Comparison of ENCODE assay signal across 1 cellular context in genomic region chrX:115234220-115234557, GRCh38.
TF ChIP-seq lines count a peak whose summit lies in the region.

No MANE protein-coding gene starts in this region.

TF ChIP-seq in SK-N-SH, 30 proteins besides CTCF, POLR2A, EP300 and RAD21 (continued from another document):
- TF ChIP-seq, protein P1, sequence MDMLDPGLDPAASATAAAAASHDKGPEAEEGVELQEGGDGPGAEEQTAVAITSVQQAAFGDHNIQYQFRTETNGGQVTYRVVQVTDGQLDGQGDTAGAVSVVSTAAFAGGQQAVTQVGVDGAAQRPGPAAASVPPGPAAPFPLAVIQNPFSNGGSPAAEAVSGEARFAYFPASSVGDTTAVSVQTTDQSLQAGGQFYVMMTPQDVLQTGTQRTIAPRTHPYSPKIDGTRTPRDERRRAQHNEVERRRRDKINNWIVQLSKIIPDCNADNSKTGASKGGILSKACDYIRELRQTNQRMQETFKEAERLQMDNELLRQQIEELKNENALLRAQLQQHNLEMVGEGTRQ (IDR thresholded peaks at IDR 0.05; ENCODE audit: borderline replicate concordance, low read depth, low read length) = no peak
- TF ChIP-seq RCOR1 (IDR thresholded peaks at IDR 0.05; ENCODE audit: low read length) (no peak), NFIC (IDR thresholded peaks at IDR 0.05; ENCODE audit: borderline replicate concordance) (no peak), SIN3A (IDR thresholded peaks at IDR 0.05; ENCODE audit: borderline replicate concordance, low read depth, low read length) (no peak), SMC3 (IDR thresholded peaks at IDR 0.05; ENCODE audit: low read depth, low read length) (no peak), TCF12 (IDR thresholded peaks at IDR 0.05) (no peak), YY1 (IDR thresholded peaks at IDR 0.05; ENCODE audit: low read depth) (no peak), IRF3 (IDR thresholded peaks at IDR 0.05; ENCODE audit: low read depth, low read length) (no peak), TEAD4 (IDR thresholded peaks at IDR 0.05; ENCODE audit: borderline replicate concordance, insufficient read depth) (no peak), POLR2AphosphoS5 (IDR thresholded peaks at IDR 0.05; ENCODE audit: low read depth, low read length) (no peak), ZBTB33 (IDR thresholded peaks at IDR 0.05; ENCODE audit: borderline replicate concordance, low read depth) (no peak)
- TF ChIP-seq, protein P2, sequence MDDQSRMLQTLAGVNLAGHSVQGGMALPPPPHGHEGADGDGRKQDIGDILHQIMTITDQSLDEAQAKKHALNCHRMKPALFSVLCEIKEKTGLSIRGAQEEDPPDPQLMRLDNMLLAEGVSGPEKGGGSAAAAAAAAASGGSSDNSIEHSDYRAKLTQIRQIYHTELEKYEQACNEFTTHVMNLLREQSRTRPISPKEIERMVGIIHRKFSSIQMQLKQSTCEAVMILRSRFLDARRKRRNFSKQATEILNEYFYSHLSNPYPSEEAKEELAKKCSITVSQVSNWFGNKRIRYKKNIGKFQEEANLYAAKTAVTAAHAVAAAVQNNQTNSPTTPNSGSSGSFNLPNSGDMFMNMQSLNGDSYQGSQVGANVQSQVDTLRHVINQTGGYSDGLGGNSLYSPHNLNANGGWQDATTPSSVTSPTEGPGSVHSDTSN (IDR thresholded peaks at IDR 0.05) = no peak
